ENCODE assay signal across 9 cellular contexts in genomic region chr11:12118940-12119339, GRCh38. TPM values are rescaled to one million over a fixed set of nuclear protein-coding genes. Genes with fewer than 3 reads are reported as not detected.
DNase-seq lines count a peak whose midpoint lies in the region; ATAC-seq and TF ChIP-seq lines count a peak whose summit lies in the region.
"Had no signal": no experiment of that assay in that cellular context is flagged by ENCODE, and none has a peak within 500 bp of the region (broad histone marks: within the 10 kb centered on the region; RNA-seq: fewer than 3 reads in every experiment).

No MANE protein-coding gene starts in this region.

- H3K9me3 ChIP-seq in Caco-2 (no peaks in the 10 kb centered on the region), Loucy (ENCODE audit: insufficient read depth, low read depth, low read length) (no peaks in the 10 kb centered on the region), muscle layer of colon (ENCODE audit: low read length) (no peaks in the 10 kb centered on the region)

- H3K36me3 Mint-ChIP-seq in Caco-2 (ENCODE audit: insufficient read depth, unreplicated experiment): peaks cover 85% of the 10 kb centered on the region
- H3K36me3 Mint-ChIP-seq in central memory CD8-positive, alpha-beta T cell (ENCODE audit: insufficient read depth): peaks cover 6% of the 10 kb centered on the region
- peaks cover 8% of the 10 kb centered on the region for H3K36me3 Mint-ChIP-seq in activated CD8-positive, alpha-beta T cell treated with anti-CD3 and anti-CD28 coated beads, Interleukin-2, amount 10 ng/mL, durations not matched to agents 7 days and 5 days (ENCODE audit: low read depth)
- H3K36me3 Mint-ChIP-seq: T-cell had no signal

- CTCF ChIA-PET in Caco-2 (lab: Charles Lee): interaction anchor here (0.8 to 1.3 kb wide), 3 partner anchors 26 to 82 kb away, joined by 3 read pairs; no protein-coding TSS in a partner anchor
- CTCF ChIA-PET in activated CD8-positive, alpha-beta T cell treated with anti-CD3 and anti-CD28 coated beads, Interleukin-2, amount 10 ng/mL, durations not matched to agents 7 days and 5 days (lab: Charles Lee): interaction anchor here (0.6 to 3.5 kb wide), 4 partner anchors 29 to 117 kb away, joined by 3 to 17 read pairs (median 4); no protein-coding TSS in a partner anchor

- H3F3A ChIP-seq in Loucy (ENCODE audit: low read depth): no peaks in the 10 kb centered on the region

- H3K9me3 Mint-ChIP-seq in Caco-2 (ENCODE audit: unreplicated experiment): no peaks in the 10 kb centered on the region
- H3K9me3 Mint-ChIP-seq in central memory CD8-positive, alpha-beta T cell: no peaks in the 10 kb centered on the region
- H3K9me3 Mint-ChIP-seq in activated CD8-positive, alpha-beta T cell treated with anti-CD3 and anti-CD28 coated beads, Interleukin-2, amount 10 ng/mL, durations not matched to agents 7 days and 5 days (ENCODE audit: insufficient read depth): no peaks in the 10 kb centered on the region
- H3K9me3 Mint-ChIP-seq: T-cell had no signal

- H3K27me3 Mint-ChIP-seq in Caco-2 (ENCODE audit: insufficient read depth, unreplicated experiment): no peaks in the 10 kb centered on the region
- H3K27me3 Mint-ChIP-seq in central memory CD8-positive, alpha-beta T cell: no peaks in the 10 kb centered on the region
- no peaks in the 10 kb centered on the region for H3K27me3 Mint-ChIP-seq in activated CD8-positive, alpha-beta T cell treated with anti-CD3 and anti-CD28 coated beads, Interleukin-2, amount 10 ng/mL, durations not matched to agents 7 days and 5 days (ENCODE audit: low read depth)
- H3K27me3 Mint-ChIP-seq: T-cell had no signal

- POLR2A ChIA-PET in Caco-2 (lab: Charles Lee): interaction anchor here (0.5 to 1.3 kb wide), 2 partner anchors 40 to 711 kb away, joined by 3 to 4 read pairs; no protein-coding TSS in a partner anchor
- POLR2A ChIA-PET in activated CD8-positive, alpha-beta T cell treated with anti-CD3 and anti-CD28 coated beads, Interleukin-2, amount 10 ng/mL, durations not matched to agents 7 days and 5 days (lab: Charles Lee): no interaction called here

- no peak for DNase-seq in Caco-2
- no peak for DNase-seq in central memory CD8-positive, alpha-beta T cell (ENCODE audit: low spot score in 2 of 2)
- no peak for DNase-seq in GM19240 (ENCODE audit: insufficient read length, low spot score)
- no peak for DNase-seq in activated CD8-positive, alpha-beta T cell treated with anti-CD3 and anti-CD28 coated beads, Interleukin-2, amount 10 ng/mL, durations not matched to agents 7 days and 5 days
- DNase-seq in NCI-H345 (lab: John Stamatoyannopoulos, UW): no peak
- DNase-seq: T-cell had no signal

- peak overlapping the region; percentile 86 for H3K27ac Mint-ChIP-seq in Caco-2 (ENCODE audit: unreplicated experiment)
- peak overlapping the region; percentile 66 for H3K27ac Mint-ChIP-seq in central memory CD8-positive, alpha-beta T cell (ENCODE audit: low read depth)
- no peak overlapping the region for H3K27ac Mint-ChIP-seq in activated CD8-positive, alpha-beta T cell treated with anti-CD3 and anti-CD28 coated beads, Interleukin-2, amount 10 ng/mL, durations not matched to agents 7 days and 5 days
- H3K27ac Mint-ChIP-seq: T-cell had no signal

- peaks cover 2% of the 10 kb centered on the region; the same call in 1 of the 2 replicates for H3K36me3 ChIP-seq in Caco-2 (ENCODE audit: control insufficient read depth, insufficient read depth, low read length)
- no peaks in the 10 kb centered on the region for H3K36me3 ChIP-seq in Loucy (ENCODE audit: insufficient read depth, low read length)
- H3K36me3 ChIP-seq in muscle layer of colon (ENCODE audit: insufficient read depth, low read length): no peaks in the 10 kb centered on the region

- H3K4me1 ChIP-seq in Caco-2: peaks cover 80% of the 10 kb centered on the region
- H3K4me1 ChIP-seq in Loucy (ENCODE audit: insufficient read depth, low read length, poor library complexity, severe bottlenecking): peaks cover 53% of the 10 kb centered on the region
- peaks cover 73% of the 10 kb centered on the region for H3K4me1 ChIP-seq in muscle layer of colon (ENCODE audit: insufficient read depth, low read length)

- H3K4me3 ChIP-seq in Caco-2 (ENCODE audit: low read depth, low read length) (no peak overlapping the region), Loucy (ENCODE audit: low read length, poor library complexity, severe bottlenecking) (no peak overlapping the region), muscle layer of colon (ENCODE audit: low read depth in 1 of 2, low read length in 2 of 2) (no peak overlapping the region)

- ATAC-seq in central memory CD8-positive, alpha-beta T cell (replicated peaks; ENCODE audit: extremely low read depth, poor library complexity, severe bottlenecking): no peak
- no peak for ATAC-seq in GM19452 (IDR thresholded peaks at IDR 0.05; ENCODE audit: unreplicated experiment)
- no peak for ATAC-seq in activated CD8-positive, alpha-beta T cell treated with anti-CD3 and anti-CD28 coated beads, Interleukin-2, amount 10 ng/mL, durations not matched to agents 7 days and 5 days
- ATAC-seq: T-cell had no signal

- peak overlapping the region; percentile 68 for H3K27ac ChIP-seq in muscle layer of colon (ENCODE audit: low read depth, low read length)

- no peaks in the 10 kb centered on the region for H4K20me1 ChIP-seq in Loucy (ENCODE audit: insufficient read depth, low read length, poor library complexity, severe bottlenecking)

- H3K27me3 ChIP-seq in Caco-2 (replicated peaks; ENCODE audit: control insufficient read depth, insufficient read depth, low read length): no peaks in the 10 kb centered on the region
- H3K27me3 ChIP-seq in Loucy (ENCODE audit: insufficient read depth, low read length, poor library complexity, severe bottlenecking): no peaks in the 10 kb centered on the region
- no peaks in the 10 kb centered on the region for H3K27me3 ChIP-seq in muscle layer of colon (ENCODE audit: control insufficient read depth in 1 of 2, insufficient read depth in 2 of 2, low read length in 2 of 2)

- peak overlapping the region; percentile 28 for H3K9ac ChIP-seq in Loucy (ENCODE audit: low read depth, low read length, poor library complexity, severe bottlenecking)
- no peak overlapping the region for H3K9ac ChIP-seq in muscle layer of colon (ENCODE audit: low read length)

- no peaks in the 10 kb centered on the region for H3K9me2 ChIP-seq in Loucy (replicated peaks; ENCODE audit: low read depth, low read length)

- TF ChIP-seq CTCF in Caco-2 (IDR thresholded peaks at IDR 0.05; ENCODE audit: insufficient read depth in 1 of 2, low read depth in 1 of 2, low read length in 1 of 2, severe bottlenecking in 1 of 2, unreplicated experiment in 1 of 2) (peak in 1 of 2 experiments; percentile 2), Loucy (conservative IDR thresholded peaks at IDR 0.05; ENCODE audit: low read length) (peak; percentile 42; the same call in 1 of the 2 replicates)

- TSS peak; percentile 19 for BruUV-seq in Caco-2 (replicated peaks; lab: Mats Ljungman, UMichigan)

- intact Hi-C loops in Caco-2 (cut with micrococcal nuclease; ENCODE audit: unreplicated experiment): no loop called here

- no peaks in the 10 kb centered on the region for H3K79me2 ChIP-seq in Loucy (ENCODE audit: insufficient read depth, low read length)

- peak overlapping the region; percentile 17 for H3K4me2 ChIP-seq in Loucy (ENCODE audit: low read depth, low read length, poor library complexity, severe bottlenecking)

- H2AFZ ChIP-seq in Loucy (ENCODE audit: low read length): peak overlapping the region; percentile 40; the same call in 1 of the 2 replicates

- H3K4me3 Mint-ChIP-seq in Caco-2 (ENCODE audit: unreplicated experiment): no peak overlapping the region
- no peak overlapping the region for H3K4me3 Mint-ChIP-seq in central memory CD8-positive, alpha-beta T cell
- no peak overlapping the region for H3K4me3 Mint-ChIP-seq in activated CD8-positive, alpha-beta T cell treated with anti-CD3 and anti-CD28 coated beads, Interleukin-2, amount 10 ng/mL, durations not matched to agents 7 days and 5 days
- H3K4me3 Mint-ChIP-seq: T-cell had no signal

- peaks cover 73% of the 10 kb centered on the region for H3K4me1 Mint-ChIP-seq in Caco-2 (ENCODE audit: low read depth, unreplicated experiment)
- H3K4me1 Mint-ChIP-seq in central memory CD8-positive, alpha-beta T cell: peaks cover 45% of the 10 kb centered on the region
- H3K4me1 Mint-ChIP-seq in activated CD8-positive, alpha-beta T cell treated with anti-CD3 and anti-CD28 coated beads, Interleukin-2, amount 10 ng/mL, durations not matched to agents 7 days and 5 days (ENCODE audit: low read depth): peaks cover 43% of the 10 kb centered on the region

RNA-seq across cellular contexts. Expression of gene MICAL2, which starts 8.6 kb away (rescaled TPM):
- 247 and 272 TPM in 2 replicates for total RNA-seq in Caco-2 (2022)
- 10 to 100 TPM; 34.9 to 37.5 TPM for total RNA-seq in activated CD8-positive, alpha-beta T cell treated with anti-CD3 and anti-CD28 coated beads, Interleukin-2, amount 10 ng/mL, durations not matched to agents 7 days and 5 days
